13 cellular contexts compared by ENCODE assay signal in genomic region chr11:117217685-117218084, GRCh38. TPM values are rescaled to one million over a fixed set of nuclear protein-coding genes. Genes with fewer than 3 reads are reported as not detected.
A peak's percentile ranks its signal among the peaks of the same experiment; 100 is the strongest.
DNase-seq lines count a peak whose midpoint lies in the region; ATAC-seq, FAIRE-seq and TF ChIP-seq lines count a peak whose summit lies in the region.
"Had no signal": no experiment of that assay in that cellular context is flagged by ENCODE, and none has a peak within 500 bp of the region (broad histone marks: within the 10 kb centered on the region; RNA-seq: fewer than 3 reads in every experiment).

No MANE protein-coding gene starts in this region.

- H3K4me3 ChIP-seq in endothelial cell of umbilical vein (replicated peaks in 1 of 3; ENCODE audit: insufficient read depth in 1 of 3, low read depth in 1 of 3, low read length in 3 of 3) = no peak overlapping the region
- H3K4me3 ChIP-seq in thyroid gland (replicated peaks in 1 of 3) = no peak overlapping the region
- no peak overlapping the region for H3K4me3 ChIP-seq in GM23248
- H3K4me3 ChIP-seq: GM12878 had no signal

- TF ChIP-seq CTCF in endothelial cell of umbilical vein (IDR thresholded peaks at IDR 0.05; ENCODE audit: extremely low read depth in 1 of 2, insufficient read depth in 1 of 2, low read depth in 1 of 2, low read length in 2 of 2) (no peak), omental fat pad (IDR thresholded peaks at IDR 0.05) (no peak), thyroid gland (IDR thresholded peaks at IDR 0.05) (no peak)

- H3K4me1 ChIP-seq in endothelial cell of umbilical vein (ENCODE audit: control insufficient read depth, extremely low read depth, insufficient read depth, low read length) (peaks cover 11% of the 10 kb centered on the region), thyroid gland (peaks cover 10 to 40% of the 10 kb centered on the region in 2 donors), GM23248 (ENCODE audit: insufficient read depth) (0 out of 2 replicates have a peak, but pooled peaks cover 6% of the 10 kb centered on the region)

- TF ChIP-seq POLR2A in endothelial cell of umbilical vein (IDR thresholded peaks at IDR 0.05; ENCODE audit: low read depth, low read length) = no peak
- no peak for TF ChIP-seq POLR2A in thyroid gland (IDR thresholded peaks at IDR 0.05)

- H3K4me3 Mint-ChIP-seq in activated CD4-positive, alpha-beta T cell treated with anti-CD3 and anti-CD28 coated beads, Interleukin-2, amount 10 ng/mL, durations not matched to agents 24 days and 14 days = no peak overlapping the region

- no peaks in the 10 kb centered on the region for H4K20me1 ChIP-seq in endothelial cell of umbilical vein (replicated peaks; ENCODE audit: control insufficient read depth, extremely low read depth, insufficient read depth, low read length)
- no peaks in the 10 kb centered on the region for H4K20me1 ChIP-seq in GM23248 (ENCODE audit: insufficient read depth)

- peaks cover 5% of the 10 kb centered on the region; the same call in 1 of the 2 replicates for H3F3A ChIP-seq in GM23248 (ENCODE audit: insufficient read depth)

- peaks cover 63% of the 10 kb centered on the region for H3K36me3 Mint-ChIP-seq in activated CD4-positive, alpha-beta T cell treated with anti-CD3 and anti-CD28 coated beads, Interleukin-2, amount 10 ng/mL, durations not matched to agents 24 days and 14 days (ENCODE audit: low read depth)

- in situ Hi-C loops in GM23248 (cut with MboI) = no loop called here

- H3K4me1 Mint-ChIP-seq in activated CD4-positive, alpha-beta T cell treated with anti-CD3 and anti-CD28 coated beads, Interleukin-2, amount 10 ng/mL, durations not matched to agents 24 days and 14 days = peaks cover 7% of the 10 kb centered on the region

- FAIRE-seq in endothelial cell of umbilical vein (lab: Jason Lieb, UNC) = no peak
- FAIRE-seq: endometrium, GM12878, H54 had no signal

- H3K79me2 ChIP-seq in endothelial cell of umbilical vein (ENCODE audit: control insufficient read depth, insufficient read depth, low read length) (no peaks in the 10 kb centered on the region), GM23248 (ENCODE audit: insufficient read depth) (no peaks in the 10 kb centered on the region)

- intact Hi-C loops in activated CD4-positive, alpha-beta T cell treated with anti-CD3 and anti-CD28 coated beads, Interleukin-2, amount 10 ng/mL, durations not matched to agents 24 days and 14 days (cut with micrococcal nuclease) = no loop called here
- intact Hi-C loops in endothelial cell of umbilical vein (cut with micrococcal nuclease) (no loop called here), thyroid gland (cut with DNase I) (no loop called here)

- H3K27ac Mint-ChIP-seq in activated CD4-positive, alpha-beta T cell treated with anti-CD3 and anti-CD28 coated beads, Interleukin-2, amount 10 ng/mL, durations not matched to agents 24 days and 14 days = peak overlapping the region; percentile 1

- no peak for DNase-seq in activated CD4-positive, alpha-beta T cell treated with anti-CD3 and anti-CD28 coated beads, Interleukin-2, amount 10 ng/mL, durations not matched to agents 24 days and 14 days
- no peak for DNase-seq in activated CD4-positive, alpha-beta T cell treated with anti-CD3 and anti-CD28 coated beads, Interleukin-2, amount 50 U/mL, for 4 hours
- DNase-seq in endothelial cell of umbilical vein (ENCODE audit: low read depth, low spot score) (no peak), omental fat pad (ENCODE audit: low spot score) (peak; percentile 17), thyroid gland (no peak), DMS 273 (lab: John Stamatoyannopoulos, UW; ENCODE audit: unreplicated experiment) (no peak), midbrain (lab: John Stamatoyannopoulos, UW) (no peak), GM23248 (no peak)
- DNase-seq: DMS 273 treated with DMSO at 0.1 percent for 48 hours, NCI-H345 had no signal

- H2AFZ ChIP-seq in endothelial cell of umbilical vein (ENCODE audit: low read depth, low read length) = no peak overlapping the region
- H2AFZ ChIP-seq in GM23248 = no peak overlapping the region

- peak; percentile 0 for ATAC-seq in omental fat pad (ENCODE audit: low FRiP score)
- ATAC-seq: GM12878 had no signal

- H3K9ac ChIP-seq in endothelial cell of umbilical vein (replicated peaks; ENCODE audit: extremely low read depth, insufficient read depth, low read length) = no peak overlapping the region
- H3K9ac ChIP-seq in GM23248 = no peak overlapping the region

- no peaks in the 10 kb centered on the region for H3K9me1 ChIP-seq in endothelial cell of umbilical vein (replicated peaks; ENCODE audit: control insufficient read depth, extremely low read depth, insufficient read depth, low read length)

- H3K9me3 ChIP-seq in endothelial cell of umbilical vein (replicated peaks; ENCODE audit: control insufficient read depth, insufficient read depth, low read length) (no peaks in the 10 kb centered on the region), thyroid gland (no peaks in the 10 kb centered on the region), GM23248 (ENCODE audit: low read depth) (no peaks in the 10 kb centered on the region)

- no TSS peak for BruUV-seq in endothelial cell of umbilical vein (replicated peaks; lab: Mats Ljungman, UMichigan)

- no peaks in the 10 kb centered on the region for H3K9me2 ChIP-seq in GM23248 (ENCODE audit: insufficient read depth)

- H3K9me3 Mint-ChIP-seq in activated CD4-positive, alpha-beta T cell treated with anti-CD3 and anti-CD28 coated beads, Interleukin-2, amount 10 ng/mL, durations not matched to agents 24 days and 14 days = no peaks in the 10 kb centered on the region

- dilution Hi-C loops in endothelial cell of umbilical vein (cut with MboI; ENCODE audit: extremely low pct_ligation_motif_present, low sequenced_read_pairs) = no loop called here

- POLR2A ChIA-PET in endothelial cell of umbilical vein (lab: Charles Lee) = no interaction called here

- H3K27ac ChIP-seq in endothelial cell of umbilical vein (ENCODE audit: insufficient read depth, low read depth, low read length) (peak overlapping the region; percentile 13), thyroid gland (peak overlapping the region; percentile 36 to 69 (median 63)), GM23248 (no peak overlapping the region)

- H3K27me3 Mint-ChIP-seq in activated CD4-positive, alpha-beta T cell treated with anti-CD3 and anti-CD28 coated beads, Interleukin-2, amount 10 ng/mL, durations not matched to agents 24 days and 14 days = no peaks in the 10 kb centered on the region

- H3K4me2 ChIP-seq in endothelial cell of umbilical vein (ENCODE audit: insufficient read depth, low read length) = no peak overlapping the region
- no peak overlapping the region for H3K4me2 ChIP-seq in GM23248 (ENCODE audit: unreplicated experiment)

- 74 to 92% methylated on average over 6 of the region's 6 CpGs for WGBS in thyroid gland, 2 donors
- 78 to 86% methylated on average over 5 to 6 of the region's 6 CpGs for WGBS in GM23248 (ENCODE audit: low coverage in 1 of 2, low lambda C conversion rate in 2 of 2, missing lambda C conversion rate in 2 of 2), 2 experiments

- H3K27me3 ChIP-seq in endothelial cell of umbilical vein (ENCODE audit: control insufficient read depth in 2 of 2, insufficient read depth in 2 of 2, low read length in 2 of 2) = no peaks in the 10 kb centered on the region
- H3K27me3 ChIP-seq in thyroid gland = no peaks in the 10 kb centered on the region
- no peaks in the 10 kb centered on the region for H3K27me3 ChIP-seq in GM23248 (replicated peaks; ENCODE audit: insufficient read depth)

- CTCF ChIA-PET in endothelial cell of umbilical vein (lab: Charles Lee) = interaction anchor here (1.4 to 3.7 kb wide), 3 partner anchors 9 to 37 kb away, joined by 6 to 17 read pairs (median 6); no protein-coding TSS in a partner anchor

- H3K36me3 ChIP-seq in endothelial cell of umbilical vein (ENCODE audit: control insufficient read depth in 2 of 2, extremely low read depth in 1 of 2, insufficient read depth in 2 of 2, low read length in 2 of 2) (peaks cover 2 to 21% of the 10 kb centered on the region in 2 experiments), thyroid gland (peaks cover 22 to 42% of the 10 kb centered on the region in 2 donors), GM23248 (ENCODE audit: low read depth) (peaks cover 52% of the 10 kb centered on the region; the same call in 1 of the 2 replicates)

RNA-seq across cellular contexts. Expression of gene PCSK7, which starts 14.2 kb away (rescaled TPM):
- 160 and 165 TPM in 2 replicates for total RNA-seq in activated CD4-positive, alpha-beta T cell treated with anti-CD3 and anti-CD28 coated beads, Interleukin-2, amount 10 ng/mL, durations not matched to agents 24 days and 14 days
- 68.0 and 72.7 TPM in 2 replicates for total RNA-seq in endothelial cell of umbilical vein
- polyA plus RNA-seq in endothelial cell of umbilical vein = 40.8 and 43.2 TPM in 2 replicates
- 35.5 and 39.8 TPM in 2 replicates for polyA plus RNA-seq in endothelial cell of umbilical vein (2011; cell fraction: cytosol; rRNA removed)
- polyA plus RNA-seq in endothelial cell of umbilical vein (2011; cell fraction: nucleus; rRNA removed) = 123 and 126 TPM in 2 replicates
- 40.9 and 41.6 TPM in 2 replicates for polyA plus RNA-seq in endothelial cell of umbilical vein (2012)
- 58.7 and 60.5 TPM in 2 replicates for polyA minus RNA-seq in endothelial cell of umbilical vein
- polyA minus RNA-seq in endothelial cell of umbilical vein (2011; cell fraction: cytosol; rRNA and poly(A)+ RNA removed) = 13.3 TPM
- polyA minus RNA-seq in endothelial cell of umbilical vein (2011; cell fraction: nucleus; rRNA and poly(A)+ RNA removed) = 45.2 and 48.0 TPM in 2 replicates
- 10 to 100 TPM; 39.8 to 78.1 (median 50.0) TPM for total RNA-seq in omental fat pad
- 10 to 100 TPM; 36.1 to 61.1 (median 47.5) TPM for total RNA-seq in thyroid gland
- total RNA-seq in GM23248 (2014; rRNA removed; shearing (Covaris generic)) = 58.8 and 68.7 TPM in 2 replicates
- 29.7 and 31.6 TPM in 2 replicates for polyA plus RNA-seq in GM23248 (2016; fragmentation: Nextera tagmentation; extraction: Ambion mirVana)

RNA-seq across cellular contexts. Expression of gene RNF214, which starts 14.8 kb away (rescaled TPM):
- 22.0 and 23.2 TPM in 2 replicates for total RNA-seq in activated CD4-positive, alpha-beta T cell treated with anti-CD3 and anti-CD28 coated beads, Interleukin-2, amount 10 ng/mL, durations not matched to agents 24 days and 14 days
- total RNA-seq in endothelial cell of umbilical vein (26.1 and 28.2 TPM in 2 replicates), omental fat pad (10 to 100 TPM in 2 of 4 donors, 1 to 10 TPM in 2; 7.7 to 12.1 (median 9.8) TPM), thyroid gland (10 to 100 TPM; 17.4 to 22.8 (median 20.0) TPM)
- polyA plus RNA-seq in endothelial cell of umbilical vein (24.3 and 26.1 TPM in 2 replicates), GM23248 (2016; fragmentation: Nextera tagmentation; extraction: Ambion mirVana) (11.3 and 12.6 TPM in 2 replicates)
- 14.3 and 15.1 TPM in 2 replicates for polyA plus RNA-seq in endothelial cell of umbilical vein (2011; cell fraction: cytosol; rRNA removed)
- polyA plus RNA-seq in endothelial cell of umbilical vein (2011; cell fraction: nucleus; rRNA removed) = 32.0 and 34.5 TPM in 2 replicates
- 13.6 and 13.7 TPM in 2 replicates for polyA plus RNA-seq in endothelial cell of umbilical vein (2012)
- 32.4 and 34.5 TPM in 2 replicates for polyA minus RNA-seq in endothelial cell of umbilical vein
- 7.1 TPM for polyA minus RNA-seq in endothelial cell of umbilical vein (2011; cell fraction: cytosol; rRNA and poly(A)+ RNA removed)
- 19.2 and 20.7 TPM in 2 replicates for polyA minus RNA-seq in endothelial cell of umbilical vein (2011; cell fraction: nucleus; rRNA and poly(A)+ RNA removed)
- 5.8 and 13.9 TPM in 2 replicates for total RNA-seq in GM23248 (2014; rRNA removed; shearing (Covaris generic))

RNA-seq across cellular contexts. Expression of gene TAGLN, which starts 18.5 kb away (rescaled TPM):
- total RNA-seq in activated CD4-positive, alpha-beta T cell treated with anti-CD3 and anti-CD28 coated beads, Interleukin-2, amount 10 ng/mL, durations not matched to agents 24 days and 14 days = 2.7 and 3.8 TPM in 2 replicates
- total RNA-seq in endothelial cell of umbilical vein (17.9 and 20.8 TPM in 2 replicates), omental fat pad (1,000 to 10,000 TPM in 1 of 4 donors, 100 to 1,000 TPM in 3; 731 to 1,161 (median 827) TPM), thyroid gland (100 to 1,000 TPM; 155 to 407 (median 229) TPM)
- polyA plus RNA-seq in endothelial cell of umbilical vein (113 and 159 TPM in 2 replicates), GM23248 (2016; fragmentation: Nextera tagmentation; extraction: Ambion mirVana) (1,454 and 1,484 TPM in 2 replicates)
- 165 and 174 TPM in 2 replicates for polyA plus RNA-seq in endothelial cell of umbilical vein (2011; cell fraction: cytosol; rRNA removed)
- polyA plus RNA-seq in endothelial cell of umbilical vein (2011; cell fraction: nucleus; rRNA removed) = 80.4 and 84.5 TPM in 2 replicates
- 49.4 and 88.3 TPM in 2 replicates for polyA plus RNA-seq in endothelial cell of umbilical vein (2012)
- 59.3 and 82.9 TPM in 2 replicates for polyA minus RNA-seq in endothelial cell of umbilical vein
- polyA minus RNA-seq in endothelial cell of umbilical vein (2011; cell fraction: cytosol; rRNA and poly(A)+ RNA removed) = 3.1 TPM
- 11.1 and 15.0 TPM in 2 replicates for polyA minus RNA-seq in endothelial cell of umbilical vein (2011; cell fraction: nucleus; rRNA and poly(A)+ RNA removed)
- total RNA-seq in GM23248 (2014; rRNA removed; shearing (Covaris generic)) = 2,401 and 2,613 TPM in 2 replicates

RNA-seq across cellular contexts. Expression of gene SIDT2, which starts 39.1 kb away (rescaled TPM):
- 23.9 and 29.1 TPM in 2 replicates for total RNA-seq in activated CD4-positive, alpha-beta T cell treated with anti-CD3 and anti-CD28 coated beads, Interleukin-2, amount 10 ng/mL, durations not matched to agents 24 days and 14 days
- total RNA-seq in endothelial cell of umbilical vein (26.0 and 28.7 TPM in 2 replicates), omental fat pad (100 to 1,000 TPM in 1 of 4 donors, 10 to 100 TPM in 3; 63.4 to 101 (median 81.1) TPM), thyroid gland (10 to 100 TPM; 31.8 to 54.5 (median 42.3) TPM)
- polyA plus RNA-seq in endothelial cell of umbilical vein (34.5 and 37.5 TPM in 2 replicates), GM23248 (2016; fragmentation: Nextera tagmentation; extraction: Ambion mirVana) (11.6 and 13.1 TPM in 2 replicates)
- 24.3 and 24.5 TPM in 2 replicates for polyA plus RNA-seq in endothelial cell of umbilical vein (2011; cell fraction: cytosol; rRNA removed)
- 72.1 and 94.6 TPM in 2 replicates for polyA plus RNA-seq in endothelial cell of umbilical vein (2011; cell fraction: nucleus; rRNA removed)
- polyA plus RNA-seq in endothelial cell of umbilical vein (2012) = 22.7 and 30.0 TPM in 2 replicates
- polyA minus RNA-seq in endothelial cell of umbilical vein = 45.0 and 75.7 TPM in 2 replicates
- polyA minus RNA-seq in endothelial cell of umbilical vein (2011; cell fraction: cytosol; rRNA and poly(A)+ RNA removed) = 8.9 TPM
- polyA minus RNA-seq in endothelial cell of umbilical vein (2011; cell fraction: nucleus; rRNA and poly(A)+ RNA removed) = 43.7 and 44.1 TPM in 2 replicates
- total RNA-seq in GM23248 (2014; rRNA removed; shearing (Covaris generic)) = 15.7 TPM in 2 replicates
